In genomic region chr13:105202384-105202783, GRCh38 we compare ENCODE assay signal across 8 cellular contexts.
A peak's percentile ranks its signal among the peaks of the same experiment; 100 is the strongest.
DNase-seq lines count a peak whose midpoint lies in the region; ATAC-seq and TF ChIP-seq lines count a peak whose summit lies in the region.

No MANE protein-coding gene starts in this region.

- H3K4me1 ChIP-seq in aorta (ENCODE audit: control insufficient read depth in 1 of 2, insufficient read depth in 2 of 2, low read length in 2 of 2): no peaks in the 10 kb centered on the region

- no peak for DNase-seq in GM13976 (ENCODE audit: low spot score)
- peak; percentile 78 for DNase-seq in left kidney (ENCODE audit: low read depth, low spot score)
- DNase-seq in aorta: no peak
- DNase-seq in DMS79 (lab: John Stamatoyannopoulos, UW): no peak
- no peak for DNase-seq in stimulated activated CD4-positive, alpha-beta T cell treated with anti-CD3 and anti-CD28 coated beads, Interleukin-2, amount 100 ng/mL, for 48 hours
- DNase-seq in NCI-H748 treated with DMSO at 0.1 percent for 48 hours (lab: John Stamatoyannopoulos, UW): no peak

- ATAC-seq in HG03520 (IDR thresholded peaks at IDR 0.05; ENCODE audit: unreplicated experiment): peak; percentile 68
- ATAC-seq in aorta (ENCODE audit: low FRiP score): no peak

- in situ Hi-C loops in GM13976 (cut with MboI; ENCODE audit: low sequenced_read_pairs, unreplicated experiment): no loop called here

- no peaks in the 10 kb centered on the region for H3K27me3 ChIP-seq in aorta (ENCODE audit: control insufficient read depth in 1 of 2, insufficient read depth in 2 of 2, low read length in 1 of 2)

- no peaks in the 10 kb centered on the region for H3K36me3 ChIP-seq in aorta (ENCODE audit: control insufficient read depth in 1 of 2, insufficient read depth in 2 of 2, low read length in 1 of 2)

- TF ChIP-seq CTCF in GM13976 (IDR thresholded peaks at IDR 0.05; ENCODE audit: borderline replicate concordance, control extremely low read depth, extremely low read depth, insufficient read depth, missing control alignments) (peak; percentile 22), WI38 (IDR thresholded peaks at IDR 0.05; ENCODE audit: low read depth, low read length) (peak; percentile 68)

- intact Hi-C loops in aorta (cut with DNase I): no loop called here

- H3K9me3 ChIP-seq in aorta (ENCODE audit: control insufficient read depth, low read length): no peaks in the 10 kb centered on the region

- H3K4me3 ChIP-seq in WI38 (ENCODE audit: low read depth, low read length): no peak overlapping the region
- no peak overlapping the region for H3K4me3 ChIP-seq in aorta (ENCODE audit: low read length in 2 of 2)

- H3K27ac ChIP-seq in aorta (ENCODE audit: low read depth in 1 of 2, low read length in 2 of 2): no peak overlapping the region
